Comparison of ENCODE assay signal across 1 cellular context in genomic region chr21:28193189-28193588, GRCh38.
TF ChIP-seq lines count a peak whose summit lies in the region.

No MANE protein-coding gene starts in this region.

TF ChIP-seq in GM23338, 12 proteins besides CTCF, POLR2A, EP300 and RAD21 (continued from another document):
- no peak for TF ChIP-seq ZNF462 (CRISPR knock-in tag; IDR thresholded peaks at IDR 0.05)
- TF ChIP-seq REST (IDR thresholded peaks at IDR 0.05; ENCODE audit: unreplicated experiment), result no peak
- no peak for TF ChIP-seq ZNF114 (CRISPR knock-in tag; IDR thresholded peaks at IDR 0.05)
- no peak for TF ChIP-seq STAT1 (IDR thresholded peaks at IDR 0.05; ENCODE audit: unreplicated experiment)
- TF ChIP-seq ZNF331 (CRISPR knock-in tag; IDR thresholded peaks at IDR 0.05; ENCODE audit: low read depth), result no peak
- TF ChIP-seq CREB1 (CRISPR knock-in tag; IDR thresholded peaks at IDR 0.05; ENCODE audit: low read depth), result no peak
- TF ChIP-seq EZH2phosphoT487 (IDR thresholded peaks at IDR 0.05; ENCODE audit: unreplicated experiment), result no peak
- TF ChIP-seq POLR2AphosphoS5 (IDR thresholded peaks at IDR 0.05; ENCODE audit: low read depth), result no peak
